ENCODE assay signal across 8 cellular contexts in the genomic region with DNA sequence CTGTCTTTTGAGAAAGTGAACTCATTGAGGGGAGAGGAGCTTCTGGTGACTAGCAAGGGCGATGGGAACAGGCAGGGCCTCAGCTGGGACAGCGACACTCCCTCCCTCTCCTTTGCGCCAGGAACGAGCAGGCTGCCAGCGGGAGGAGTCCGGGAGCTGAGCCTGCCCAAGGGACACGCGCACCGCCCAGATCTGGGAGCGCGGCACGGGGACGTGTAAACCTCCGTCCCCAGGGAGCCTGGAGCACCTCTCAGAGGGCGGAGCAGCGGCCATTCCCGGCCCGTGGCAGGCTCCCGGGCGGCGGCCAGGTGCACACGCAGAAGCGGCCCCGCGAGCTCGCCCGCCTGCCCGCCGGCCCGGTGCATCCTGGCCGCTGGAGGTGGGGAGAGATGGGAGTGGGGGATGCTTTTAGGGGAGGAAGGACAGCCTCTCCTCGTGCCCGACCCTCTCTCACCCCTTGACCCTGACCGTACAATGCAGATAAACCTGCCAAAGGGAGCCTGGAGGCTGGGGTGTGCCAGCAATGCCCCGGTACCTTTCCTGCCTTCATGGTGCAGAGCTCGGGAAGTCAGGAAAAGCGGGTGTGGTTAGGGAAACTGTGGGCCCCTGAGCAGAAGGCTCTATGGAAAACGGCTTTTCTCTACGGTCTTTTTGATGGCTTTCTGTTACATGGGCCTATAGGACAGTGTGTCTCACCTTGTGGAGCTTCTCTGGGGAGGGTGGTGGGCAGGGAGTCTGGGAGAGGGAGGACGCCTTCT. TPM values are rescaled to one million over a fixed set of nuclear protein-coding genes. Genes with fewer than 3 reads are reported as not detected.
A peak's percentile ranks its signal among the peaks of the same experiment; 100 is the strongest.
DNase-seq lines count a peak whose midpoint lies in the region; ATAC-seq and TF ChIP-seq lines count a peak whose summit lies in the region.

No MANE protein-coding gene starts in this region.

- peak in 1 of 6 experiments; percentile 5 for TF ChIP-seq CTCF in Peyer's patch (IDR thresholded peaks at IDR 0.05)

- H3K27ac ChIP-seq in Peyer's patch, result no peak overlapping the region

- no peaks in the 10 kb centered on the region for H3K9me3 ChIP-seq in Peyer's patch

- H3K27me3 ChIP-seq in H7 (ENCODE audit: control insufficient read depth, insufficient read depth, low read length) (peaks cover 14% of the 10 kb centered on the region), Peyer's patch (no peaks in the 10 kb centered on the region)

- intact Hi-C loops in left ventricle myocardium superior (cut with micrococcal nuclease), result no loop called here

- H3K4me3 ChIP-seq in H7 (ENCODE audit: insufficient read depth, low read depth, low read length) (peak overlapping the region; percentile 58), Peyer's patch (peak overlapping the region in 2 of 4 donors; percentile 38 to 44)

- no peak for TF ChIP-seq POLR2A in Peyer's patch (IDR thresholded peaks at IDR 0.05)

- ATAC-seq in left ventricle myocardium superior (peak; percentile 98), GM18520 (IDR thresholded peaks at IDR 0.05; ENCODE audit: unreplicated experiment) (no peak), GM21737 (IDR thresholded peaks at IDR 0.05; ENCODE audit: unreplicated experiment) (no peak)

- no peaks in the 10 kb centered on the region for H3K36me3 ChIP-seq in H7 (replicated peaks; ENCODE audit: control insufficient read depth, insufficient read depth, low read length)
- no peaks in the 10 kb centered on the region for H3K36me3 ChIP-seq in Peyer's patch

- peaks cover 0 to 10% (median 0%) of the 10 kb centered on the region in 4 donors for H3K4me1 ChIP-seq in Peyer's patch

- peak; percentile 70 for DNase-seq in H7
- peak in 2 of 3 donors; percentile 63 to 66 for DNase-seq in Peyer's patch
- DNase-seq in left ventricle myocardium superior, result peak; percentile 88
- DNase-seq in renal cortical epithelial cell (ENCODE audit: low read depth), result peak; percentile 5
- no peak for DNase-seq in NCI-H446 treated with DMSO at 0.1 percent for 48 hours (lab: John Stamatoyannopoulos, UW)
- no peak for DNase-seq in activated CD4-positive, alpha-beta T cell treated with anti-CD3 and anti-CD28 coated beads for 1 hour

RNA-seq across cellular contexts. Expression of a gene that starts 2.2 kb away (rescaled TPM):
- total RNA-seq in H7 (2014; rRNA removed; shearing (Covaris generic)), result 0.69 and 1.00 TPM in 2 replicates
- 1 to 10 TPM in 1 of 4 donors, not detected in 3; 1.5 TPM for total RNA-seq in Peyer's patch
- 20.0 TPM for total RNA-seq in left ventricle myocardium superior
- 2.1 and 2.6 TPM in 2 replicates for total RNA-seq in renal cortical epithelial cell

Comparison
In these comparisons a context has a peak if more than half of its experiments do, and no peak if none do; other contexts are left out.
1. DNase-seq: peak in H7 (single experiment), Peyer's patch (2 of 3), left ventricle myocardium superior (single experiment) and renal cortical epithelial cell (single experiment); none in NCI-H446 treated with DMSO at 0.1 percent for 48 hours (single experiment) and activated CD4-positive, alpha-beta T cell treated with anti-CD3 and anti-CD28 coated beads for 1 hour (single experiment).